In the genomic region with DNA sequence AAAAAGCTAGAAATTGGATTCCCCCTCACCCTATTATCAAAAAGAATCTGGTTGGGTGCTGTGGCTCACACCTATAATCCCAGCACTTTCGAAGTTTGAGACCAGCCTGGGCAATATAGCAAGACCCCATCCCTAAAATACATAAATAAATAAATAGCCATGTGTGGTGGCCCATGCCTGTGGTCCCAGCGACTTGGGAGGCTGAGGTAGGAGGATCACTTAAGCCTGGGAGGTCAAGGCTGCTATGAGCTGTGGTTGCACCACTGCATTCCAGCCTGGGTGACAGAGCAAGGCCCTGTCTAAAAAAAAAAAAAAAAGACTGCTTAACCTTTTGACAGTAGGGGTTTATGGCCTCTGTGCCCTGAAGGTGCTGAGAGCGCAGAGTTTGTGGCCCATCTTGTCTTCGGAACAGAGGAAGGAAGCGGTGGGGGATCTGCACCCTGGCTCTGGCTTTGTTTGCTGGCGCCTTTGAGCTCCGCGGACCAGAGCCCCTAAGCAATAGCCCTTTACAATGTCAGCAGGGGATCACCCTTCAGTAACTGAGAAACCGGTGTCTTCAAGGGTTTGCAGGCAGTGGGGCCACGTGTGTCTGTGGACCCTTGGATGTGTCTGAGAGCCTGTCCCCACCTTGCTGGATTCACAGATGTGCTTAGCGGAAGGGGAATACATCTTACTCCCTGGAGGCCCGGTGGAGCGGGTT, we compare ENCODE assay signal across 1 cellular context.
TF ChIP-seq lines count a peak whose summit lies in the region.

No MANE protein-coding gene starts in this region.

TF ChIP-seq in HepG2, 621 proteins besides CTCF, POLR2A, EP300 and RAD21:
- no peak for TF ChIP-seq BRD4 (CRISPR knock-in tag; IDR thresholded peaks at IDR 0.05)
- TF ChIP-seq ZNF121 (CRISPR knock-in tag; IDR thresholded peaks at IDR 0.05) = peak; percentile 52; the same call in 1 of the 2 replicates
- TF ChIP-seq, protein P1, sequence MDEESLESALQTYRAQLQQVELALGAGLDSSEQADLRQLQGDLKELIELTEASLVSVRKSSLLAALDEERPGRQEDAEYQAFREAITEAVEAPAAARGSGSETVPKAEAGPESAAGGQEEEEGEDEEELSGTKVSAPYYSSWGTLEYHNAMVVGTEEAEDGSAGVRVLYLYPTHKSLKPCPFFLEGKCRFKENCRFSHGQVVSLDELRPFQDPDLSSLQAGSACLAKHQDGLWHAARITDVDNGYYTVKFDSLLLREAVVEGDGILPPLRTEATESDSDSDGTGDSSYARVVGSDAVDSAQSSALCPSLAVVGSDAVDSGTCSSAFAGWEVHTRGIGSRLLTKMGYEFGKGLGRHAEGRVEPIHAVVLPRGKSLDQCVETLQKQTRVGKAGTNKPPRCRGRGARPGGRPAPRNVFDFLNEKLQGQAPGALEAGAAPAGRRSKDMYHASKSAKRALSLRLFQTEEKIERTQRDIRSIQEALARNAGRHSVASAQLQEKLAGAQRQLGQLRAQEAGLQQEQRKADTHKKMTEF (CRISPR knock-in tag; IDR thresholded peaks at IDR 0.05) = no peak
- TF ChIP-seq, protein P2, sequence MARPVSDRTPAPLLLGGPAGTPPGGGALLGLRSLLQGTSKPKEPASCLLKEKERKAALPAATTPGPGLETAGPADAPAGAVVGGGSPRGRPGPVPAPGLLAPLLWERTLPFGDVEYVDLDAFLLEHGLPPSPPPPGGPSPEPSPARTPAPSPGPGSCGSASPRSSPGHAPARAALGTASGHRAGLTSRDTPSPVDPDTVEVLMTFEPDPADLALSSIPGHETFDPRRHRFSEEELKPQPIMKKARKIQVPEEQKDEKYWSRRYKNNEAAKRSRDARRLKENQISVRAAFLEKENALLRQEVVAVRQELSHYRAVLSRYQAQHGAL (CRISPR knock-in tag; IDR thresholded peaks at IDR 0.05; ENCODE audit: not compliant biosample characterization) = no peak
- TF ChIP-seq, protein P3, sequence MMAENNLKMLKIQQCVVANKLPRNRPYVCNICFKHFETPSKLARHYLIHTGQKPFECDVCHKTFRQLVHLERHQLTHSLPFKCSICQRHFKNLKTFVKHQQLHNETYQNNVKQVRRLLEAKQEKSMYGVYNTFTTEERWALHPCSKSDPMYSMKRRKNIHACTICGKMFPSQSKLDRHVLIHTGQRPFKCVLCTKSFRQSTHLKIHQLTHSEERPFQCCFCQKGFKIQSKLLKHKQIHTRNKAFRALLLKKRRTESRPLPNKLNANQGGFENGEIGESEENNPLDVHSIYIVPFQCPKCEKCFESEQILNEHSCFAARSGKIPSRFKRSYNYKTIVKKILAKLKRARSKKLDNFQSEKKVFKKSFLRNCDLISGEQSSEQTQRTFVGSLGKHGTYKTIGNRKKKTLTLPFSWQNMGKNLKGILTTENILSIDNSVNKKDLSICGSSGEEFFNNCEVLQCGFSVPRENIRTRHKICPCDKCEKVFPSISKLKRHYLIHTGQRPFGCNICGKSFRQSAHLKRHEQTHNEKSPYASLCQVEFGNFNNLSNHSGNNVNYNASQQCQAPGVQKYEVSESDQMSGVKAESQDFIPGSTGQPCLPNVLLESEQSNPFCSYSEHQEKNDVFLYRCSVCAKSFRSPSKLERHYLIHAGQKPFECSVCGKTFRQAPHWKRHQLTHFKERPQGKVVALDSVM (CRISPR knock-in tag; IDR thresholded peaks at IDR 0.05) = peak; percentile 97
- no peak for TF ChIP-seq MZF1 (CRISPR knock-in tag; IDR thresholded peaks at IDR 0.05; ENCODE audit: borderline replicate concordance)
- no peak for TF ChIP-seq CHD2 (IDR thresholded peaks at IDR 0.05; ENCODE audit: low read depth, low read length)
- TF ChIP-seq, protein P4, sequence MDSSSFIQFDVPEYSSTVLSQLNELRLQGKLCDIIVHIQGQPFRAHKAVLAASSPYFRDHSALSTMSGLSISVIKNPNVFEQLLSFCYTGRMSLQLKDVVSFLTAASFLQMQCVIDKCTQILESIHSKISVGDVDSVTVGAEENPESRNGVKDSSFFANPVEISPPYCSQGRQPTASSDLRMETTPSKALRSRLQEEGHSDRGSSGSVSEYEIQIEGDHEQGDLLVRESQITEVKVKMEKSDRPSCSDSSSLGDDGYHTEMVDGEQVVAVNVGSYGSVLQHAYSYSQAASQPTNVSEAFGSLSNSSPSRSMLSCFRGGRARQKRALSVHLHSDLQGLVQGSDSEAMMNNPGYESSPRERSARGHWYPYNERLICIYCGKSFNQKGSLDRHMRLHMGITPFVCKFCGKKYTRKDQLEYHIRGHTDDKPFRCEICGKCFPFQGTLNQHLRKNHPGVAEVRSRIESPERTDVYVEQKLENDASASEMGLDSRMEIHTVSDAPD (CRISPR knock-in tag; IDR thresholded peaks at IDR 0.05) = no peak
- TF ChIP-seq, protein P5, sequence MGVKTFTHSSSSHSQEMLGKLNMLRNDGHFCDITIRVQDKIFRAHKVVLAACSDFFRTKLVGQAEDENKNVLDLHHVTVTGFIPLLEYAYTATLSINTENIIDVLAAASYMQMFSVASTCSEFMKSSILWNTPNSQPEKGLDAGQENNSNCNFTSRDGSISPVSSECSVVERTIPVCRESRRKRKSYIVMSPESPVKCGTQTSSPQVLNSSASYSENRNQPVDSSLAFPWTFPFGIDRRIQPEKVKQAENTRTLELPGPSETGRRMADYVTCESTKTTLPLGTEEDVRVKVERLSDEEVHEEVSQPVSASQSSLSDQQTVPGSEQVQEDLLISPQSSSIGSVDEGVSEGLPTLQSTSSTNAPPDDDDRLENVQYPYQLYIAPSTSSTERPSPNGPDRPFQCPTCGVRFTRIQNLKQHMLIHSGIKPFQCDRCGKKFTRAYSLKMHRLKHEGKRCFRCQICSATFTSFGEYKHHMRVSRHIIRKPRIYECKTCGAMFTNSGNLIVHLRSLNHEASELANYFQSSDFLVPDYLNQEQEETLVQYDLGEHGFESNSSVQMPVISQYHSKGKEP (CRISPR knock-in tag; IDR thresholded peaks at IDR 0.05) = no peak
- TF ChIP-seq ZNF772 (CRISPR knock-in tag; IDR thresholded peaks at IDR 0.05) = no peak
- TF ChIP-seq DNMT3B (CRISPR knock-in tag; conservative IDR thresholded peaks at IDR 0.05) = no peak
- TF ChIP-seq, protein P6, sequence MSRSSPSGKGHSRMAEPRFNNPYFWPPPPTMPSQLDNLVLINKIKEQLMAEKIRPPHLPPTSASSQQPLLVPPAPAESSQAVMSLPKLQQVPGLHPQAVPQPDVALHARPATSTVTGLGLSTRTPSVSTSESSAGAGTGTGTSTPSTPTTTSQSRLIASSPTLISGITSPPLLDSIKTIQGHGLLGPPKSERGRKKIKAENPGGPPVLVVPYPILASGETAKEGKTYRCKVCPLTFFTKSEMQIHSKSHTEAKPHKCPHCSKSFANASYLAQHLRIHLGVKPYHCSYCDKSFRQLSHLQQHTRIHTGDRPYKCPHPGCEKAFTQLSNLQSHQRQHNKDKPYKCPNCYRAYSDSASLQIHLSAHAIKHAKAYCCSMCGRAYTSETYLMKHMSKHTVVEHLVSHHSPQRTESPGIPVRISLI (CRISPR knock-in tag; IDR thresholded peaks at IDR 0.05; ENCODE audit: borderline replicate concordance) = peak; percentile 68; the same call in 1 of the 2 replicates
- no peak for TF ChIP-seq ZNF230 (CRISPR knock-in tag; IDR thresholded peaks at IDR 0.05)
- no peak for TF ChIP-seq PHF21A (CRISPR knock-in tag; IDR thresholded peaks at IDR 0.05)
- no peak for TF ChIP-seq DPF2 (CRISPR knock-in tag; IDR thresholded peaks at IDR 0.05; ENCODE audit: borderline replicate concordance, low read depth)
- TF ChIP-seq SATB2 (CRISPR knock-in tag; IDR thresholded peaks at IDR 0.05) = no peak
- TF ChIP-seq, protein P7, sequence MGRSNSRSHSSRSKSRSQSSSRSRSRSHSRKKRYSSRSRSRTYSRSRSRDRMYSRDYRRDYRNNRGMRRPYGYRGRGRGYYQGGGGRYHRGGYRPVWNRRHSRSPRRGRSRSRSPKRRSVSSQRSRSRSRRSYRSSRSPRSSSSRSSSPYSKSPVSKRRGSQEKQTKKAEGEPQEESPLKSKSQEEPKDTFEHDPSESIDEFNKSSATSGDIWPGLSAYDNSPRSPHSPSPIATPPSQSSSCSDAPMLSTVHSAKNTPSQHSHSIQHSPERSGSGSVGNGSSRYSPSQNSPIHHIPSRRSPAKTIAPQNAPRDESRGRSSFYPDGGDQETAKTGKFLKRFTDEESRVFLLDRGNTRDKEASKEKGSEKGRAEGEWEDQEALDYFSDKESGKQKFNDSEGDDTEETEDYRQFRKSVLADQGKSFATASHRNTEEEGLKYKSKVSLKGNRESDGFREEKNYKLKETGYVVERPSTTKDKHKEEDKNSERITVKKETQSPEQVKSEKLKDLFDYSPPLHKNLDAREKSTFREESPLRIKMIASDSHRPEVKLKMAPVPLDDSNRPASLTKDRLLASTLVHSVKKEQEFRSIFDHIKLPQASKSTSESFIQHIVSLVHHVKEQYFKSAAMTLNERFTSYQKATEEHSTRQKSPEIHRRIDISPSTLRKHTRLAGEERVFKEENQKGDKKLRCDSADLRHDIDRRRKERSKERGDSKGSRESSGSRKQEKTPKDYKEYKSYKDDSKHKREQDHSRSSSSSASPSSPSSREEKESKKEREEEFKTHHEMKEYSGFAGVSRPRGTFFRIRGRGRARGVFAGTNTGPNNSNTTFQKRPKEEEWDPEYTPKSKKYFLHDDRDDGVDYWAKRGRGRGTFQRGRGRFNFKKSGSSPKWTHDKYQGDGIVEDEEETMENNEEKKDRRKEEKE (IDR thresholded peaks at IDR 0.05) = no peak
- no peak for TF ChIP-seq ZFAT (CRISPR knock-in tag; conservative IDR thresholded peaks at IDR 0.05)
- TF ChIP-seq, protein P8, sequence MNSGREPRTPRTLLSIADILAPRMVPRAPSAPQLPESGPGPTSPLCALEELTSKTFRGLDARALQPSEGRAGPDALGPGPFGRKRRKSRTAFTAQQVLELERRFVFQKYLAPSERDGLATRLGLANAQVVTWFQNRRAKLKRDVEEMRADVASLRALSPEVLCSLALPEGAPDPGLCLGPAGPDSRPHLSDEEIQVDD (CRISPR knock-in tag; IDR thresholded peaks at IDR 0.05; ENCODE audit: borderline replicate concordance) = no peak
- TF ChIP-seq ZNF329 (CRISPR knock-in tag; IDR thresholded peaks at IDR 0.05; ENCODE audit: low read depth) = no peak
- TF ChIP-seq ZNF749 (CRISPR knock-in tag; IDR thresholded peaks at IDR 0.05; ENCODE audit: borderline replicate concordance) = no peak
- TF ChIP-seq TEAD3 (CRISPR knock-in tag; optimal IDR thresholded peaks at IDR 0.05; ENCODE audit: borderline replicate concordance) = peak; percentile 49
- TF ChIP-seq CHD4 (IDR thresholded peaks at IDR 0.05; ENCODE audit: borderline replicate concordance, low read length) = no peak
- TF ChIP-seq KAT2B (IDR thresholded peaks at IDR 0.05; ENCODE audit: borderline replicate concordance, low read depth, low read length) = no peak
TF ChIP-seq in HepG2: peak in this region for 4.
